32 cellular contexts compared by ENCODE assay signal in genomic region chr2:104902317-104902716, GRCh38. TPM values are rescaled to one million over a fixed set of nuclear protein-coding genes. Genes with fewer than 3 reads are reported as not detected.
"Had no signal": no experiment of that assay in that cellular context is flagged by ENCODE, and none has a peak within 500 bp of the region (broad histone marks: within the 10 kb centered on the region; RNA-seq: fewer than 3 reads in every experiment).

No MANE protein-coding gene starts in this region.

- H3K27me3 ChIP-seq: ovary, sigmoid colon, tibial nerve had no signal

- H3K36me3 ChIP-seq: heart left ventricle, left lung, lower lobe of right lung, neutrophil, ovary, sigmoid colon, tibial nerve, uterus had no signal

- ATAC-seq: heart left ventricle; left cardiac atrium; left lung; lower lobe of right lung; natural killer cell; right cardiac atrium; stimulated activated memory B cell treated with anti-CD40 and anti-IgM and Interleukin-4, amounts not matched to agents 10 μg/mL and 1 μg/mL and 100 μg/mL, for 72 hours; stimulated activated naive CD8-positive, alpha-beta T cell treated with anti-CD3 and anti-CD28 coated beads, Interleukin-15, amount 100 ng/mL, for 72 hours had no signal

- H3K4me3 ChIP-seq: heart left ventricle, left lung, lower lobe of right lung, ovary, sigmoid colon, smooth muscle cell, tibial nerve, uterus had no signal

- H3K4me2 ChIP-seq: smooth muscle cell had no signal

- DNase-seq: heart left ventricle; hypothalamus; immature natural killer cell; islet precursor cell; kidney glomerular epithelial cell; left cardiac atrium; left lung; lower lobe of right lung; mammary epithelial cell; mesenchymal stem cell; naive B cell; natural killer cell; ovary; right cardiac atrium; sigmoid colon; stimulated activated CD4-positive, alpha-beta T cell treated with anti-CD3 and anti-CD28 coated beads, Interleukin-1b, Interleukin-23, amount 100 ng/mL, for 48 hours; stimulated activated CD4-positive, alpha-beta T cell treated with anti-CD3 and anti-CD28 coated beads, Interleukin-2, amount 100 ng/mL, for 48 hours; stimulated activated CD4-positive, alpha-beta T cell treated with anti-CD3 and anti-CD28 coated beads, Interleukin-4, amount 100 ng/mL, for 4 hours; stimulated activated CD8-positive, alpha-beta memory T cell treated with anti-CD3 and anti-CD28 coated beads, Interleukin-4, amount 100 ng/mL, for 48 hours; stimulated activated naive CD4-positive, alpha-beta T cell treated with Interleukin-2 at 50 U/mL for 16 hours; stimulated activated naive CD8-positive, alpha-beta T cell treated with anti-CD3 and anti-CD28 coated beads, Interleukin-15, amount 100 ng/mL, for 72 hours; substantia nigra; uterus had no signal

- H3K27ac ChIP-seq: heart left ventricle, left lung, lower lobe of right lung, neutrophil, ovary, sigmoid colon, tibial nerve, uterus had no signal

- H3K9me3 ChIP-seq: heart left ventricle, left lung, lower lobe of right lung, neutrophil, ovary, sigmoid colon, tibial nerve, uterus had no signal

- H3K4me1 ChIP-seq: heart left ventricle, left lung, lower lobe of right lung, sigmoid colon, tibial nerve, uterus had no signal

RNA-seq across cellular contexts. Expression of gene POU3F3, which starts 48.4 kb away (rescaled TPM):
- total RNA-seq: left lung, liver, lower lobe of right lung, mammary epithelial cell, natural killer cell, omental fat pad, progenitor cell of endocrine pancreas, pulmonary artery endothelial cell, smooth muscle cell, tibial nerve, ureter had no signal
- polyA plus RNA-seq: immature natural killer cell, liver, mammary epithelial cell, ovary, smooth muscle cell had no signal
